ENCODE assay signal across 16 cellular contexts in the genomic region with DNA sequence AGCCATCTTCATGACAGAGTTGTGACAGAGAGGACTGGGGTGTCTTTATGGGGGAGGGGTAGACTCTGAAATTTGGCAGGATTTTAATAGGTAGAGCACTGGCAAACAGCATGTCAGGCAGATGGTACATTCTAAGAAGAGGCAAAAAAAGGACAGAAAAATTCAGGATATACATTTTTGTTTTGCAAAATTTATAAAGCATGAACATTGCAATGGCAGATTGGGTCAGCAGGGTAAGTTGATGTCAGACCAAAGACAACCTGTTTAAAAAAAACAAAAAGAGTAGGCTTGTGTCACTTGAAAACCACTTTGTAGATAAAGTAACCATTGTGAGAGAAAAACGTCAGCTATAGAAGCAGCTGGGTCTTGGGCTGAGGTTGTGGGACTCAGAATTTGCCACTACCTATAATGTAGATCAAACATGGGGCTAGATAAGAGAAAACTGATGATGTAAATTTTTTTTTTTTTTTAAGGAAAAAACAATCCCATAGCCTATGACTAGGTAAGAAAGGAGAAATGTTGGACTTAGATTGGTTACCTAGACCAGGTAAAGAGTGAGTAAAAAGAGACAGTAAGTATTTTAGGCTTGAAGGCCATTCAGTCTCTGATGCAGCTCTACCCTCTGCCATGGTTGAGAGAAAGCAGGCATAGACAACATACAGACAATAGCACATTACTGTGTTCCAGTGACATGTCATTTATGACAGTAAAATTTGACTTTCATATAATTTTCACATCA. TPM values are rescaled to one million over a fixed set of nuclear protein-coding genes. Genes with fewer than 3 reads are reported as not detected.
A peak's percentile ranks its signal among the peaks of the same experiment; 100 is the strongest.
DNase-seq lines count a peak whose midpoint lies in the region; ATAC-seq and TF ChIP-seq lines count a peak whose summit lies in the region.
"Had no signal": no experiment of that assay in that cellular context is flagged by ENCODE, and none has a peak within 500 bp of the region (broad histone marks: within the 10 kb centered on the region; RNA-seq: fewer than 3 reads in every experiment).

No MANE protein-coding gene starts in this region.

- peak overlapping the region; percentile 67 for H3K4me3 Mint-ChIP-seq in activated CD8-positive, alpha-beta memory T cell treated with anti-CD3 and anti-CD28 coated beads, Interleukin-2, amount 10 ng/mL, durations not matched to agents 7 days and 5 days
- H3K4me3 Mint-ChIP-seq in activated T-helper 1 cell treated with anti-CD3 and anti-CD28 coated beads, Interleukin-12 subunit alpha, Interleukin-12 subunit beta, Interleukin-2, Interleukin-4 antibody, amounts not matched to agents 30 ng/mL and 10 ng/mL and 1 ng/mL, durations not matched to agents 14 hours and 24 hours and 36 hours: peak overlapping the region; percentile 66
- H3K4me3 Mint-ChIP-seq in naive thymus-derived CD8-positive, alpha-beta T cell: peak overlapping the region; percentile 61 to 84 (median 78)

- peak overlapping the region; percentile 87 for H3K27ac Mint-ChIP-seq in activated CD8-positive, alpha-beta memory T cell treated with anti-CD3 and anti-CD28 coated beads, Interleukin-2, amount 10 ng/mL, durations not matched to agents 7 days and 5 days
- H3K27ac Mint-ChIP-seq in activated T-helper 1 cell treated with anti-CD3 and anti-CD28 coated beads, Interleukin-12 subunit alpha, Interleukin-12 subunit beta, Interleukin-2, Interleukin-4 antibody, amounts not matched to agents 30 ng/mL and 10 ng/mL and 1 ng/mL, durations not matched to agents 14 hours and 24 hours and 36 hours: peak overlapping the region; percentile 88
- peak overlapping the region; percentile 64 to 100 (median 91) for H3K27ac Mint-ChIP-seq in naive thymus-derived CD8-positive, alpha-beta T cell

- H3K4me1 Mint-ChIP-seq in activated CD8-positive, alpha-beta memory T cell treated with anti-CD3 and anti-CD28 coated beads, Interleukin-2, amount 10 ng/mL, durations not matched to agents 7 days and 5 days: peaks cover 89% of the 10 kb centered on the region
- H3K4me1 Mint-ChIP-seq in activated T-helper 1 cell treated with anti-CD3 and anti-CD28 coated beads, Interleukin-12 subunit alpha, Interleukin-12 subunit beta, Interleukin-2, Interleukin-4 antibody, amounts not matched to agents 30 ng/mL and 10 ng/mL and 1 ng/mL, durations not matched to agents 14 hours and 24 hours and 36 hours (ENCODE audit: low read depth): peaks cover 97% of the 10 kb centered on the region
- peaks cover 56 to 94% (median 85%) of the 10 kb centered on the region in 4 donors for H3K4me1 Mint-ChIP-seq in naive thymus-derived CD8-positive, alpha-beta T cell

- CTCF ChIA-PET in activated CD8-positive, alpha-beta memory T cell treated with anti-CD3 and anti-CD28 coated beads, Interleukin-2, amount 10 ng/mL, durations not matched to agents 7 days and 5 days (lab: Charles Lee): interaction anchor here (1.0 to 7.8 kb wide), 3 partner anchors 8 to 46 kb away, joined by 4 to 65 read pairs (median 5); a partner anchor contains a TSS

- H3K36me3 ChIP-seq in Loucy (ENCODE audit: insufficient read depth, low read length): no peaks in the 10 kb centered on the region
- H3K36me3 ChIP-seq in SJCRH30: no peaks in the 10 kb centered on the region; the same call in 1 of the 2 replicates
- H3K36me3 ChIP-seq: MG63 had no signal

- POLR2A ChIA-PET in naive thymus-derived CD8-positive, alpha-beta T cell (lab: Charles Lee): interaction anchor here (0.8 to 1.8 kb wide), 4 partner anchors 9 to 46 kb away, joined by 3 to 20 read pairs (median 4); a partner anchor contains a TSS

- peak; percentile 78 for DNase-seq in activated CD8-positive, alpha-beta memory T cell treated with anti-CD3 and anti-CD28 coated beads, Interleukin-2, amount 10 ng/mL, durations not matched to agents 7 days and 5 days
- no peak for DNase-seq in activated CD8-positive, alpha-beta memory T cell treated with anti-CD3 and anti-CD28 coated beads, Interleukin-2, amount 50 U/mL, for 48 hours
- no peak for DNase-seq in activated T-helper 1 cell treated with anti-CD3 and anti-CD28 coated beads, Interleukin-12 subunit alpha, Interleukin-12 subunit beta, Interleukin-2, Interleukin-4 antibody, amounts not matched to agents 30 ng/mL and 10 ng/mL and 1 ng/mL, durations not matched to agents 14 hours and 24 hours and 36 hours (ENCODE audit: low spot score)
- peak in 4 of 10 donors; percentile 45 to 63 (median 50) for DNase-seq in naive thymus-derived CD8-positive, alpha-beta T cell
- DNase-seq in cardiac septum (ENCODE audit: low spot score) (no peak), SJCRH30 (no peak)
- DNase-seq: activated CD4-positive, alpha-beta T cell treated with anti-CD3 and anti-CD28 coated beads for 48 hours; activated effector memory CD4-positive, alpha-beta T cell treated with anti-CD3 and anti-CD28 coated beads, Interleukin-2, amount 50 U/mL, for 16 hours; body of pancreas; GM23248; MG63; NCI-H146; NCI-H345 had no signal

- no peak overlapping the region for H3K27ac ChIP-seq in SJCRH30
- H3K27ac ChIP-seq: body of pancreas, GM23248 had no signal

- no peak overlapping the region for H2AFZ ChIP-seq in Loucy (ENCODE audit: low read length)
- H2AFZ ChIP-seq: GM23248 had no signal

- H3K36me3 Mint-ChIP-seq in activated CD8-positive, alpha-beta memory T cell treated with anti-CD3 and anti-CD28 coated beads, Interleukin-2, amount 10 ng/mL, durations not matched to agents 7 days and 5 days: peaks cover 25% of the 10 kb centered on the region
- peaks cover 21% of the 10 kb centered on the region for H3K36me3 Mint-ChIP-seq in activated T-helper 1 cell treated with anti-CD3 and anti-CD28 coated beads, Interleukin-12 subunit alpha, Interleukin-12 subunit beta, Interleukin-2, Interleukin-4 antibody, amounts not matched to agents 30 ng/mL and 10 ng/mL and 1 ng/mL, durations not matched to agents 14 hours and 24 hours and 36 hours (ENCODE audit: low read depth)
- peaks cover 0 to 7% (median 5%) of the 10 kb centered on the region in 3 donors for H3K36me3 Mint-ChIP-seq in naive thymus-derived CD8-positive, alpha-beta T cell

- H4K20me1 ChIP-seq in Loucy (ENCODE audit: insufficient read depth, low read length, poor library complexity, severe bottlenecking): no peaks in the 10 kb centered on the region

- no peaks in the 10 kb centered on the region for H3K27me3 Mint-ChIP-seq in activated CD8-positive, alpha-beta memory T cell treated with anti-CD3 and anti-CD28 coated beads, Interleukin-2, amount 10 ng/mL, durations not matched to agents 7 days and 5 days
- H3K27me3 Mint-ChIP-seq in activated T-helper 1 cell treated with anti-CD3 and anti-CD28 coated beads, Interleukin-12 subunit alpha, Interleukin-12 subunit beta, Interleukin-2, Interleukin-4 antibody, amounts not matched to agents 30 ng/mL and 10 ng/mL and 1 ng/mL, durations not matched to agents 14 hours and 24 hours and 36 hours (ENCODE audit: insufficient read depth): no peaks in the 10 kb centered on the region
- no peaks in the 10 kb centered on the region for H3K27me3 Mint-ChIP-seq in naive thymus-derived CD8-positive, alpha-beta T cell

- intact Hi-C loops in activated T-helper 1 cell treated with anti-CD3 and anti-CD28 coated beads, Interleukin-12 subunit alpha, Interleukin-12 subunit beta, Interleukin-2, Interleukin-4 antibody, amounts not matched to agents 30 ng/mL and 10 ng/mL and 1 ng/mL, durations not matched to agents 14 hours and 24 hours and 36 hours (cut with micrococcal nuclease): loop anchor here (5.0 kb wide), 3 partner anchors 495 to 1545 kb away; a partner anchor contains a TSS
- intact Hi-C loops in cardiac septum (cut with DNase I): no loop called here

- no peaks in the 10 kb centered on the region for H3K27me3 ChIP-seq in Loucy (ENCODE audit: insufficient read depth, low read length, poor library complexity, severe bottlenecking)
- no peaks in the 10 kb centered on the region for H3K27me3 ChIP-seq in SJCRH30

- H3K9me3 ChIP-seq in Loucy (ENCODE audit: insufficient read depth, low read depth, low read length) (no peaks in the 10 kb centered on the region), SJCRH30 (replicated peaks) (no peaks in the 10 kb centered on the region)
- H3K9me3 ChIP-seq: body of pancreas, MG63 had no signal

- H3K9me3 Mint-ChIP-seq in activated CD8-positive, alpha-beta memory T cell treated with anti-CD3 and anti-CD28 coated beads, Interleukin-2, amount 10 ng/mL, durations not matched to agents 7 days and 5 days (ENCODE audit: low read depth): no peaks in the 10 kb centered on the region
- no peaks in the 10 kb centered on the region for H3K9me3 Mint-ChIP-seq in activated T-helper 1 cell treated with anti-CD3 and anti-CD28 coated beads, Interleukin-12 subunit alpha, Interleukin-12 subunit beta, Interleukin-2, Interleukin-4 antibody, amounts not matched to agents 30 ng/mL and 10 ng/mL and 1 ng/mL, durations not matched to agents 14 hours and 24 hours and 36 hours
- H3K9me3 Mint-ChIP-seq in naive thymus-derived CD8-positive, alpha-beta T cell: no peaks in the 10 kb centered on the region

- peak overlapping the region; percentile 72 for H3K9ac ChIP-seq in Loucy (ENCODE audit: low read depth, low read length, poor library complexity, severe bottlenecking)
- H3K9ac ChIP-seq: GM23248 had no signal

- H3K4me1 ChIP-seq in Loucy (ENCODE audit: insufficient read depth, low read length, poor library complexity, severe bottlenecking): peaks cover 82% of the 10 kb centered on the region
- peaks cover 3% of the 10 kb centered on the region; the same call in 1 of the 2 replicates for H3K4me1 ChIP-seq in SJCRH30
- H3K4me1 ChIP-seq: body of pancreas had no signal

- peak overlapping the region; percentile 96 for H3K4me2 ChIP-seq in Loucy (ENCODE audit: low read depth, low read length, poor library complexity, severe bottlenecking)

- peaks cover 8% of the 10 kb centered on the region; the same call in 1 of the 2 replicates for H3F3A ChIP-seq in Loucy (ENCODE audit: low read depth)

- TF ChIP-seq CTCF in Loucy (conservative IDR thresholded peaks at IDR 0.05; ENCODE audit: low read length): no peak

- no peaks in the 10 kb centered on the region for H3K9me2 ChIP-seq in Loucy (replicated peaks; ENCODE audit: low read depth, low read length)

- H3K4me3 ChIP-seq in Loucy (ENCODE audit: low read length, poor library complexity, severe bottlenecking): peak overlapping the region; percentile 62
- no peak overlapping the region for H3K4me3 ChIP-seq in SJCRH30
- H3K4me3 ChIP-seq: body of pancreas, GM23248, MG63 had no signal

- H3K79me2 ChIP-seq in Loucy (ENCODE audit: insufficient read depth, low read length): peaks cover 89% of the 10 kb centered on the region

- ATAC-seq in activated CD8-positive, alpha-beta memory T cell treated with anti-CD3 and anti-CD28 coated beads, Interleukin-2, amount 10 ng/mL, durations not matched to agents 7 days and 5 days: peak; percentile 46
- ATAC-seq in naive thymus-derived CD8-positive, alpha-beta T cell: peak; percentile 37 to 40
- no peak for ATAC-seq in GM21423 (IDR thresholded peaks at IDR 0.05; ENCODE audit: unreplicated experiment)
- ATAC-seq: body of pancreas, sciatic nerve had no signal

RNA-seq across cellular contexts. Expression of a gene that starts 8.3 kb away (rescaled TPM):
- 10 to 100 TPM; 77.4 to 91.1 TPM for total RNA-seq in activated CD8-positive, alpha-beta memory T cell treated with anti-CD3 and anti-CD28 coated beads, Interleukin-2, amount 10 ng/mL, durations not matched to agents 7 days and 5 days
- total RNA-seq in activated T-helper 1 cell treated with anti-CD3 and anti-CD28 coated beads, Interleukin-12 subunit alpha, Interleukin-12 subunit beta, Interleukin-2, Interleukin-4 antibody, amounts not matched to agents 30 ng/mL and 10 ng/mL and 1 ng/mL, durations not matched to agents 14 hours and 24 hours and 36 hours: 51.8 and 56.9 TPM in 2 replicates
- total RNA-seq in naive thymus-derived CD8-positive, alpha-beta T cell: 100 to 1,000 TPM; 274 to 307 TPM
- polyA plus RNA-seq in naive thymus-derived CD8-positive, alpha-beta T cell: 100 to 1,000 TPM in 2 of 3 donors, 10 to 100 TPM in 1; 93.3 to 134 (median 128) TPM
- 0.48 TPM for total RNA-seq in cardiac septum
- total RNA-seq in SJCRH30 (2014; rRNA removed; shearing (Covaris generic)): 18.1 and 19.3 TPM in 2 replicates

Comparison
In these comparisons a context has a peak if more than half of its experiments do, and no peak if none do; other contexts are left out.
1. RNA of a gene that starts 8.3 kb away (total RNA-seq): 274 to 307 TPM in naive thymus-derived CD8-positive, alpha-beta T cell, 77.4 to 91.1 TPM in activated CD8-positive, alpha-beta memory T cell treated with anti-CD3 and anti-CD28 coated beads, Interleukin-2, amount 10 ng/mL, durations not matched to agents 7 days and 5 days, 51.8 to 56.9 TPM in activated T-helper 1 cell treated with anti-CD3 and anti-CD28 coated beads, Interleukin-12 subunit alpha, Interleukin-12 subunit beta, Interleukin-2, Interleukin-4 antibody, amounts not matched to agents 30 ng/mL and 10 ng/mL and 1 ng/mL, durations not matched to agents 14 hours and 24 hours and 36 hours and 18.1 to 19.3 TPM in SJCRH30; 0.48 TPM in cardiac septum (single experiment); every median in the first group is over 10 times any median in the second.
2. Peak in every context shown above with its lines, with median percentiles within 50 percentile points of each other: H3K27ac Mint-ChIP-seq and H3K4me3 Mint-ChIP-seq.